ENCODE assay signal across 22 cellular contexts in the genomic region with DNA sequence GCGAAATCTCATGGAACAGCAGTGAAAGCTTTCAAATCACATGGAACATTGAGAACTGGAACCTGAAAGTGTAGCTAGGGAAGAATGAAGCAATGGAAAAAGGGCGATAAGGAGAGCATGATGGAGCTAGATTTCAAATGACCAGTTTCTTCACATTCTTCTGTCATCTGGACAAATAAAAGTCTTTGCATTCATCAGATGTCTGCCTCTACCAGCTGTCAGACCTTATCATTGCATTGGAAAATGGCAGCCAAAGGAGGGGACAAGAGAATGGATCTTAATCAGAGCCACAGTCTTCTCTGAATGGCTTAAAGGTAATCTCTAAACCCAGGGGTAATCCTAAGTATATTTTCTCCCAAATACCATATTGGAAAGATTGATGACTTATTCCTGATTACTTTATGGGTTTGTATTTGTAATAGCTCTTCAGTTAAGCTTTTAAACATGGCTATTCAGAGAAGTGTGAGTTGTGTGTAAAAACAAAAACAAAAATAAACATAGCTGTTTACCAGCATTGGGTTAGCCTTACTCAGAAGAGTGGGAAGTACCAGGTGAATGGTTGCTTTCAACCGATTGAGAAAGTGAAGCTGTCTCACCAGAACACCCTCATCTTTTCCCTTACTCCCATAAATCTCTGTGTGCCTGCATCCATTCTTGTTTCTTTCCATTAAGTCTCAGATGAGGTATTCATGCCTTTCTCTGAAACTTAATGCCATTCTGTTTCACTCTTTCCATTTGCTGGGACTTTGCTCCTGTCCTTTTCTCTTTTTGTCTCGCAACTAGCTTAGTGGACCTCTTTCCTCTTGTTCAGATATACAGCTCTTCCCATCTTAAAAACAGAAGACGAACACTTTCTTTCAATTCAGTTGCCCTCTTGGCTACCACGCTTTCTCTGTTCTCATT. TPM values are rescaled to one million over a fixed set of nuclear protein-coding genes. Genes with fewer than 3 reads are reported as not detected.
A peak's percentile ranks its signal among the peaks of the same experiment; 100 is the strongest.
DNase-seq lines count a peak whose midpoint lies in the region; ATAC-seq and TF ChIP-seq lines count a peak whose summit lies in the region.
"Had no signal": no experiment of that assay in that cellular context is flagged by ENCODE, and none has a peak within 500 bp of the region (broad histone marks: within the 10 kb centered on the region; RNA-seq: fewer than 3 reads in every experiment).

No MANE protein-coding gene starts in this region.

- no peak for ATAC-seq in WTC11
- no peak for ATAC-seq in GM21717 (IDR thresholded peaks at IDR 0.05; ENCODE audit: unreplicated experiment)
- no peak for ATAC-seq in GM21367 (IDR thresholded peaks at IDR 0.05; ENCODE audit: unreplicated experiment)
- ATAC-seq: GM12878, HCT116 had no signal

- peaks cover 54% of the 10 kb centered on the region for H3K4me1 Mint-ChIP-seq in activated naive CD4-positive, alpha-beta T cell treated with anti-CD3 and anti-CD28 coated beads, Interleukin-2, amount 50 U/mL, for 24 hours
- peaks cover 31% of the 10 kb centered on the region for H3K4me1 Mint-ChIP-seq in activated naive CD4-positive, alpha-beta T cell treated with anti-CD3 and anti-CD28 coated beads, Interleukin-2, amount 10 ng/mL, durations not matched to agents 7 days and 5 days
- H3K4me1 Mint-ChIP-seq in WTC11: peaks cover 5% of the 10 kb centered on the region; the same call in 1 of the 2 replicates

- H3K36me3 Mint-ChIP-seq in activated naive CD4-positive, alpha-beta T cell treated with anti-CD3 and anti-CD28 coated beads, Interleukin-2, amount 50 U/mL, for 24 hours: peaks cover 11% of the 10 kb centered on the region
- peaks cover 35% of the 10 kb centered on the region for H3K36me3 Mint-ChIP-seq in activated naive CD4-positive, alpha-beta T cell treated with anti-CD3 and anti-CD28 coated beads, Interleukin-2, amount 10 ng/mL, durations not matched to agents 7 days and 5 days
- no peaks in the 10 kb centered on the region for H3K36me3 Mint-ChIP-seq in WTC11

- H3K27ac Mint-ChIP-seq in activated naive CD4-positive, alpha-beta T cell treated with anti-CD3 and anti-CD28 coated beads, Interleukin-2, amount 50 U/mL, for 24 hours: peak overlapping the region; percentile 18
- no peak overlapping the region for H3K27ac Mint-ChIP-seq in activated naive CD4-positive, alpha-beta T cell treated with anti-CD3 and anti-CD28 coated beads, Interleukin-2, amount 10 ng/mL, durations not matched to agents 7 days and 5 days
- H3K27ac Mint-ChIP-seq in WTC11: peak overlapping the region; percentile 7; the same call in 1 of the 2 replicates
- H3K27ac Mint-ChIP-seq: mesothelial cell of epicardium had no signal

- H3K9me3 Mint-ChIP-seq in activated naive CD4-positive, alpha-beta T cell treated with anti-CD3 and anti-CD28 coated beads, Interleukin-2, amount 50 U/mL, for 24 hours: no peaks in the 10 kb centered on the region
- H3K9me3 Mint-ChIP-seq in activated naive CD4-positive, alpha-beta T cell treated with anti-CD3 and anti-CD28 coated beads, Interleukin-2, amount 10 ng/mL, durations not matched to agents 7 days and 5 days: no peaks in the 10 kb centered on the region
- H3K9me3 Mint-ChIP-seq in WTC11: no peaks in the 10 kb centered on the region
- H3K9me3 Mint-ChIP-seq: mesothelial cell of epicardium had no signal

- H3K27ac ChIP-seq in temporal lobe (ENCODE audit: low read depth, low read length): peak overlapping the region; percentile 98
- H3K27ac ChIP-seq: breast epithelium, C4-2B, vagina had no signal

- CTCF ChIA-PET in activated naive CD4-positive, alpha-beta T cell treated with anti-CD3 and anti-CD28 coated beads, Interleukin-2, amount 10 ng/mL, durations not matched to agents 7 days and 5 days (lab: Charles Lee): interaction anchor here (0.6 to 2.5 kb wide), 2 partner anchors 10 to 98 kb away, joined by 3 to 14 read pairs; a partner anchor contains a TSS
- CTCF ChIA-PET in WTC11 (lab: Charles Lee): interaction anchor here (1.0 to 1.5 kb wide), 4 partner anchors 9 to 32 kb away, joined by 3 to 6 read pairs (median 4); a partner anchor contains a TSS

- no peak overlapping the region for H3K4me3 Mint-ChIP-seq in activated naive CD4-positive, alpha-beta T cell treated with anti-CD3 and anti-CD28 coated beads, Interleukin-2, amount 50 U/mL, for 24 hours
- no peak overlapping the region for H3K4me3 Mint-ChIP-seq in activated naive CD4-positive, alpha-beta T cell treated with anti-CD3 and anti-CD28 coated beads, Interleukin-2, amount 10 ng/mL, durations not matched to agents 7 days and 5 days
- H3K4me3 Mint-ChIP-seq in WTC11: no peak overlapping the region
- H3K4me3 Mint-ChIP-seq: mesothelial cell of epicardium had no signal

- DNase-seq in activated naive CD4-positive, alpha-beta T cell treated with anti-CD3 and anti-CD28 coated beads, Interleukin-2, amount 10 ng/mL, durations not matched to agents 7 days and 5 days: no peak
- no peak for DNase-seq in WTC11 (ENCODE audit: low spot score)
- peak; percentile 29 for DNase-seq in islet precursor cell
- no peak for DNase-seq in SW 1271 (lab: John Stamatoyannopoulos, UW)
- DNase-seq: activated CD4-positive, alpha-beta T cell treated with anti-CD3 and anti-CD28 coated beads for 48 hours; activated T-cell treated with anti-CD3 and anti-CD28 coated beads for 4 hours; erythroblast; foreskin melanocyte; NCI-H1694 treated with DMSO at 0.1 percent for 48 hours; NCI-H2227 treated with DMSO at 0.1 percent for 48 hours; RPMI8226; stimulated activated CD4-positive, alpha-beta T cell treated with anti-CD3 and anti-CD28 coated beads, Interleukin-4, amount 100 ng/mL, for 1 hour had no signal

- POLR2A ChIA-PET in WTC11 (lab: Charles Lee): interaction anchor here (1.0 kb wide), 1 partner anchor 10 kb away, joined by 3 read pairs; a partner anchor contains a TSS

- TF ChIP-seq CTCF in WTC11 (IDR thresholded peaks at IDR 0.05): no peak

- no peaks in the 10 kb centered on the region for H3K27me3 Mint-ChIP-seq in activated naive CD4-positive, alpha-beta T cell treated with anti-CD3 and anti-CD28 coated beads, Interleukin-2, amount 50 U/mL, for 24 hours
- no peaks in the 10 kb centered on the region for H3K27me3 Mint-ChIP-seq in activated naive CD4-positive, alpha-beta T cell treated with anti-CD3 and anti-CD28 coated beads, Interleukin-2, amount 10 ng/mL, durations not matched to agents 7 days and 5 days
- no peaks in the 10 kb centered on the region for H3K27me3 Mint-ChIP-seq in WTC11 (ENCODE audit: low read depth)

TF ChIP-seq in WTC11, 78 proteins besides CTCF, POLR2A, EP300 and RAD21 (continues in another document):
- TF ChIP-seq, protein P1, sequence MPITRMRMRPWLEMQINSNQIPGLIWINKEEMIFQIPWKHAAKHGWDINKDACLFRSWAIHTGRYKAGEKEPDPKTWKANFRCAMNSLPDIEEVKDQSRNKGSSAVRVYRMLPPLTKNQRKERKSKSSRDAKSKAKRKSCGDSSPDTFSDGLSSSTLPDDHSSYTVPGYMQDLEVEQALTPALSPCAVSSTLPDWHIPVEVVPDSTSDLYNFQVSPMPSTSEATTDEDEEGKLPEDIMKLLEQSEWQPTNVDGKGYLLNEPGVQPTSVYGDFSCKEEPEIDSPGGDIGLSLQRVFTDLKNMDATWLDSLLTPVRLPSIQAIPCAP (CRISPR knock-in tag; IDR thresholded peaks at IDR 0.05): no peak
- no peak for TF ChIP-seq TCF7 (CRISPR knock-in tag; IDR thresholded peaks at IDR 0.05; ENCODE audit: low read depth)
- TF ChIP-seq IRF2 (CRISPR knock-in tag; IDR thresholded peaks at IDR 0.05; ENCODE audit: borderline replicate concordance, low read depth): no peak
- TF ChIP-seq, protein P2, sequence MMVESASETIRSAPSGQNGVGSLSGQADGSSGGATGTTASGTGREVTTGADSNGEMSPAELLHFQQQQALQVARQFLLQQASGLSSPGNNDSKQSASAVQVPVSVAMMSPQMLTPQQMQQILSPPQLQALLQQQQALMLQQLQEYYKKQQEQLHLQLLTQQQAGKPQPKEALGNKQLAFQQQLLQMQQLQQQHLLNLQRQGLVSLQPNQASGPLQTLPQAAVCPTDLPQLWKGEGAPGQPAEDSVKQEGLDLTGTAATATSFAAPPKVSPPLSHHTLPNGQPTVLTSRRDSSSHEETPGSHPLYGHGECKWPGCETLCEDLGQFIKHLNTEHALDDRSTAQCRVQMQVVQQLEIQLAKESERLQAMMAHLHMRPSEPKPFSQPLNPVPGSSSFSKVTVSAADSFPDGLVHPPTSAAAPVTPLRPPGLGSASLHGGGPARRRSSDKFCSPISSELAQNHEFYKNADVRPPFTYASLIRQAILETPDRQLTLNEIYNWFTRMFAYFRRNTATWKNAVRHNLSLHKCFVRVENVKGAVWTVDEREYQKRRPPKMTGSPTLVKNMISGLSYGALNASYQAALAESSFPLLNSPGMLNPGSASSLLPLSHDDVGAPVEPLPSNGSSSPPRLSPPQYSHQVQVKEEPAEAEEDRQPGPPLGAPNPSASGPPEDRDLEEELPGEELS (CRISPR knock-in tag; IDR thresholded peaks at IDR 0.05): no peak
- TF ChIP-seq JAZF1 (CRISPR knock-in tag; IDR thresholded peaks at IDR 0.05): no peak
- TF ChIP-seq ZNF121 (CRISPR knock-in tag; IDR thresholded peaks at IDR 0.05): no peak
- TF ChIP-seq, protein P3, sequence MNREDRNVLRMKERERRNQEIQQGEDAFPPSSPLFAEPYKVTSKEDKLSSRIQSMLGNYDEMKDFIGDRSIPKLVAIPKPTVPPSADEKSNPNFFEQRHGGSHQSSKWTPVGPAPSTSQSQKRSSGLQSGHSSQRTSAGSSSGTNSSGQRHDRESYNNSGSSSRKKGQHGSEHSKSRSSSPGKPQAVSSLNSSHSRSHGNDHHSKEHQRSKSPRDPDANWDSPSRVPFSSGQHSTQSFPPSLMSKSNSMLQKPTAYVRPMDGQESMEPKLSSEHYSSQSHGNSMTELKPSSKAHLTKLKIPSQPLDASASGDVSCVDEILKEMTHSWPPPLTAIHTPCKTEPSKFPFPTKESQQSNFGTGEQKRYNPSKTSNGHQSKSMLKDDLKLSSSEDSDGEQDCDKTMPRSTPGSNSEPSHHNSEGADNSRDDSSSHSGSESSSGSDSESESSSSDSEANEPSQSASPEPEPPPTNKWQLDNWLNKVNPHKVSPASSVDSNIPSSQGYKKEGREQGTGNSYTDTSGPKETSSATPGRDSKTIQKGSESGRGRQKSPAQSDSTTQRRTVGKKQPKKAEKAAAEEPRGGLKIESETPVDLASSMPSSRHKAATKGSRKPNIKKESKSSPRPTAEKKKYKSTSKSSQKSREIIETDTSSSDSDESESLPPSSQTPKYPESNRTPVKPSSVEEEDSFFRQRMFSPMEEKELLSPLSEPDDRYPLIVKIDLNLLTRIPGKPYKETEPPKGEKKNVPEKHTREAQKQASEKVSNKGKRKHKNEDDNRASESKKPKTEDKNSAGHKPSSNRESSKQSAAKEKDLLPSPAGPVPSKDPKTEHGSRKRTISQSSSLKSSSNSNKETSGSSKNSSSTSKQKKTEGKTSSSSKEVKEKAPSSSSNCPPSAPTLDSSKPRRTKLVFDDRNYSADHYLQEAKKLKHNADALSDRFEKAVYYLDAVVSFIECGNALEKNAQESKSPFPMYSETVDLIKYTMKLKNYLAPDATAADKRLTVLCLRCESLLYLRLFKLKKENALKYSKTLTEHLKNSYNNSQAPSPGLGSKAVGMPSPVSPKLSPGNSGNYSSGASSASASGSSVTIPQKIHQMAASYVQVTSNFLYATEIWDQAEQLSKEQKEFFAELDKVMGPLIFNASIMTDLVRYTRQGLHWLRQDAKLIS (CRISPR knock-in tag; IDR thresholded peaks at IDR 0.05; ENCODE audit: borderline replicate concordance): no peak

RNA-seq across cellular contexts. Expression of a gene that starts 10.5 kb away (rescaled TPM):
- total RNA-seq in WTC11 (2021): 13.2 to 16.4 TPM (median 15.1 TPM) in 3 replicates
- 17.9 TPM for total RNA-seq in temporal lobe

RNA-seq across cellular contexts. Expression of a gene that starts 17.3 kb away (rescaled TPM):
- 6.8 to 10.7 TPM (median 10.6 TPM) in 3 replicates for total RNA-seq in WTC11 (2021)
- total RNA-seq in temporal lobe: 2.5 TPM
